ENCODE assay signal across 19 cellular contexts in genomic region chr9:128719919-128720605, GRCh38. TPM values are rescaled to one million over a fixed set of nuclear protein-coding genes. Genes with fewer than 3 reads are reported as not detected.
A peak's percentile ranks its signal among the peaks of the same experiment; 100 is the strongest.
DNase-seq lines count a peak whose midpoint lies in the region; ATAC-seq and TF ChIP-seq lines count a peak whose summit lies in the region.
"Had no signal": no experiment of that assay in that cellular context is flagged by ENCODE, and none has a peak within 500 bp of the region (broad histone marks: within the 10 kb centered on the region; RNA-seq: fewer than 3 reads in every experiment).

No MANE protein-coding gene starts in this region.

- ATAC-seq in HG02970 (IDR thresholded peaks at IDR 0.05; ENCODE audit: low FRiP score, unreplicated experiment): no peak
- ATAC-seq in esophagus mucosa: no peak
- ATAC-seq: A549; activated T-cell treated with anti-CD3 and anti-CD28 coated beads, Interleukin-2, amount 50 U/mL, for 4 hours had no signal

- no peak for TF ChIP-seq CTCF in 22Rv1 (IDR thresholded peaks at IDR 0.05)

- peak overlapping the region; percentile 29; the same call in 1 of the 2 replicates for H3K27ac ChIP-seq in 22Rv1
- H3K27ac ChIP-seq: A549, heart right ventricle, neutrophil, SK-N-MC had no signal

- DNase-seq in islet precursor cell: peak; percentile 49
- DNase-seq in stimulated activated CD4-positive, alpha-beta T cell treated with anti-CD3 and anti-CD28 coated beads, Interleukin-12 subunit alpha, Interleukin-12 subunit beta, amount 100 ng/mL, for 4 hours: no peak
- DNase-seq: activated CD4-positive, alpha-beta T cell treated with anti-CD3 and anti-CD28 coated beads for 48 hours; activated T-cell treated with anti-CD3 and anti-CD28 coated beads, Interleukin-2, amount 50 U/mL, for 4 hours; cerebellar nuclear complex; GDM1; heart right ventricle; Kasumi-1; NCI-H1694 treated with DMSO at 0.1 percent for 48 hours; NCI-H526; stimulated activated CD4-positive, alpha-beta T cell treated with anti-CD3 and anti-CD28 coated beads, Interleukin-2, amount 100 ng/mL, for 24 hours; T-helper 2 cell had no signal

TF ChIP-seq in PFSK-1, 5 proteins besides CTCF, POLR2A, EP300 and RAD21:
- no peak for TF ChIP-seq SIN3A (IDR thresholded peaks at IDR 0.05; ENCODE audit: borderline replicate concordance, insufficient read depth, low read length)
- TF ChIP-seq, protein P1, sequence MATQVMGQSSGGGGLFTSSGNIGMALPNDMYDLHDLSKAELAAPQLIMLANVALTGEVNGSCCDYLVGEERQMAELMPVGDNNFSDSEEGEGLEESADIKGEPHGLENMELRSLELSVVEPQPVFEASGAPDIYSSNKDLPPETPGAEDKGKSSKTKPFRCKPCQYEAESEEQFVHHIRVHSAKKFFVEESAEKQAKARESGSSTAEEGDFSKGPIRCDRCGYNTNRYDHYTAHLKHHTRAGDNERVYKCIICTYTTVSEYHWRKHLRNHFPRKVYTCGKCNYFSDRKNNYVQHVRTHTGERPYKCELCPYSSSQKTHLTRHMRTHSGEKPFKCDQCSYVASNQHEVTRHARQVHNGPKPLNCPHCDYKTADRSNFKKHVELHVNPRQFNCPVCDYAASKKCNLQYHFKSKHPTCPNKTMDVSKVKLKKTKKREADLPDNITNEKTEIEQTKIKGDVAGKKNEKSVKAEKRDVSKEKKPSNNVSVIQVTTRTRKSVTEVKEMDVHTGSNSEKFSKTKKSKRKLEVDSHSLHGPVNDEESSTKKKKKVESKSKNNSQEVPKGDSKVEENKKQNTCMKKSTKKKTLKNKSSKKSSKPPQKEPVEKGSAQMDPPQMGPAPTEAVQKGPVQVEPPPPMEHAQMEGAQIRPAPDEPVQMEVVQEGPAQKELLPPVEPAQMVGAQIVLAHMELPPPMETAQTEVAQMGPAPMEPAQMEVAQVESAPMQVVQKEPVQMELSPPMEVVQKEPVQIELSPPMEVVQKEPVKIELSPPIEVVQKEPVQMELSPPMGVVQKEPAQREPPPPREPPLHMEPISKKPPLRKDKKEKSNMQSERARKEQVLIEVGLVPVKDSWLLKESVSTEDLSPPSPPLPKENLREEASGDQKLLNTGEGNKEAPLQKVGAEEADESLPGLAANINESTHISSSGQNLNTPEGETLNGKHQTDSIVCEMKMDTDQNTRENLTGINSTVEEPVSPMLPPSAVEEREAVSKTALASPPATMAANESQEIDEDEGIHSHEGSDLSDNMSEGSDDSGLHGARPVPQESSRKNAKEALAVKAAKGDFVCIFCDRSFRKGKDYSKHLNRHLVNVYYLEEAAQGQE (IDR thresholded peaks at IDR 0.05; ENCODE audit: insufficient read depth in 1 of 2, low read depth in 2 of 2, low read length in 2 of 2): no peak
- 0 out of 2 replicates have a peak, but pooled peaks have one; percentile 31 for TF ChIP-seq POLR2AphosphoS5 (IDR thresholded peaks at IDR 0.05; ENCODE audit: low read depth, low read length)

RNA-seq across cellular contexts. Expression of gene ZDHHC12, which starts 3.9 kb away (rescaled TPM):
- polyA plus RNA-seq in PFSK-1 (2012; ENCODE audit: insufficient read length, low read depth): 31.4 TPM
- total RNA-seq in esophagus mucosa: 54.4 TPM

RNA-seq across cellular contexts. Expression of gene PKN3, which starts 17.8 kb away (rescaled TPM):
- 38.1 TPM for polyA plus RNA-seq in PFSK-1 (2012; ENCODE audit: insufficient read length, low read depth)
- total RNA-seq in esophagus mucosa: 2.5 TPM

RNA-seq across cellular contexts. Expression of gene SET, which starts 31.0 kb away (rescaled TPM):
- 343 TPM for polyA plus RNA-seq in PFSK-1 (2012; ENCODE audit: insufficient read length, low read depth)
- total RNA-seq in esophagus mucosa: 267 TPM

RNA-seq across cellular contexts. Expression of gene ZER1, which starts 51.7 kb away (rescaled TPM):
- polyA plus RNA-seq in PFSK-1 (2012; ENCODE audit: insufficient read length, low read depth): 23.1 TPM
- total RNA-seq in esophagus mucosa: 23.2 TPM
